2 cellular contexts compared by ENCODE assay signal in genomic region chr6:146361367-146361924, GRCh38.
TF ChIP-seq lines count a peak whose summit lies in the region.

No MANE protein-coding gene starts in this region.

TF ChIP-seq in A549, 52 proteins besides CTCF, POLR2A, EP300 and RAD21:
- TF ChIP-seq ELK1 (IDR thresholded peaks at IDR 0.05; ENCODE audit: low read depth, low read length) (no peak), GATA3 (IDR thresholded peaks at IDR 0.05; ENCODE audit: borderline replicate concordance) (no peak), EHMT2 (IDR thresholded peaks at IDR 0.05; ENCODE audit: low read depth) (no peak), CHD4 (IDR thresholded peaks at IDR 0.05; ENCODE audit: borderline replicate concordance) (no peak), HOXB13 (CRISPR knock-in tag; IDR thresholded peaks at IDR 0.05; ENCODE audit: low read depth) (no peak), BHLHE40 (IDR thresholded peaks at IDR 0.05; ENCODE audit: low read depth, low read length) (no peak), MYC (IDR thresholded peaks at IDR 0.05; ENCODE audit: borderline replicate concordance, low read length) (no peak)

TF ChIP-seq in GM23338, 12 proteins besides CTCF, POLR2A, EP300 and RAD21:
- TF ChIP-seq JUNB (IDR thresholded peaks at IDR 0.05; ENCODE audit: unreplicated experiment) (no peak), EZH2phosphoT487 (IDR thresholded peaks at IDR 0.05; ENCODE audit: unreplicated experiment) (no peak), POLR2AphosphoS5 (IDR thresholded peaks at IDR 0.05; ENCODE audit: low read depth) (no peak), REST (IDR thresholded peaks at IDR 0.05; ENCODE audit: unreplicated experiment) (no peak), STAT1 (IDR thresholded peaks at IDR 0.05; ENCODE audit: unreplicated experiment) (no peak), ZNF114 (CRISPR knock-in tag; IDR thresholded peaks at IDR 0.05) (no peak), EZH2 (IDR thresholded peaks at IDR 0.05; ENCODE audit: low read depth, unreplicated experiment) (no peak), NANOG (IDR thresholded peaks at IDR 0.05; ENCODE audit: borderline replicate concordance) (no peak), CREB1 (CRISPR knock-in tag; IDR thresholded peaks at IDR 0.05; ENCODE audit: low read depth) (no peak), ZNF331 (CRISPR knock-in tag; IDR thresholded peaks at IDR 0.05; ENCODE audit: low read depth) (no peak), ZNF462 (CRISPR knock-in tag; IDR thresholded peaks at IDR 0.05) (no peak), ETS1 (IDR thresholded peaks at IDR 0.05) (no peak)
